ENCODE assay signal across 17 cellular contexts in the genomic region with DNA sequence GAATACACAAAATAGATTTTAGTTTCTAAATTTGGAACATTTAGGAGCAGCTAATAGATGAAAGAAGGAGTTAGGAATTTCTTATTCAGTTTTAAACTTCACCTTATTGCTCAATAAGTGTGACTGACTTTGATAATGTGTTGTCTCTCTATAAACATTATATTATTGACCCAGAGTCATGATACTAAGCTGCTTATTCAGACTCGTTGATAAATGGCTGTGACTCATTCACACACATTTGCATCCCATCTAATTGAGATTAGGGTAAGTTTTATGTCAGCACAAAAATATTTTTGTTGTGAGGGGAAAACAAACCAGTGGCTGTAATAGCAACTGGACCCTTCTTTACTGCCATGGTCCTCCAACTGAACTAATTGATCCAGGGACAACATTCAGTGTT.
A peak's percentile ranks its signal among the peaks of the same experiment; 100 is the strongest.
DNase-seq lines count a peak whose midpoint lies in the region; ATAC-seq, FAIRE-seq and TF ChIP-seq lines count a peak whose summit lies in the region.
"Had no signal": no experiment of that assay in that cellular context is flagged by ENCODE, and none has a peak within 500 bp of the region (broad histone marks: within the 10 kb centered on the region; RNA-seq: fewer than 3 reads in every experiment).

No MANE protein-coding gene starts in this region.

- H3K79me2 ChIP-seq in GM12878 (ENCODE audit: control insufficient read depth, insufficient read depth, low read length) (no peaks in the 10 kb centered on the region), fibroblast of lung (ENCODE audit: control insufficient read depth, insufficient read depth, low read length) (no peaks in the 10 kb centered on the region)

- no peak for TF ChIP-seq POLR2A in GM12878 (IDR thresholded peaks at IDR 0.05; ENCODE audit: low read depth, low read length)

- TF ChIP-seq CTCF in GM12878 (IDR thresholded peaks at IDR 0.05 in 2 of 3, conservative IDR thresholded peaks at IDR 0.05 in 1 of 3; ENCODE audit: control insufficient read depth in 2 of 3, extremely low read depth in 1 of 3, insufficient read depth in 1 of 3, low read depth in 3 of 3, low read length in 3 of 3): no peak
- TF ChIP-seq CTCF in fibroblast of lung (conservative IDR thresholded peaks at IDR 0.05 in 1 of 2, IDR thresholded peaks at IDR 0.05 in 1 of 2; ENCODE audit: low read depth in 1 of 2, low read length in 2 of 2): no peak

- no peaks in the 10 kb centered on the region for H3K4me1 Mint-ChIP-seq in CD4-positive, alpha-beta memory T cell
- H3K4me1 Mint-ChIP-seq: B cell had no signal

- DNase-seq in NCI-H69 (lab: John Stamatoyannopoulos, UW): peak; percentile 11
- DNase-seq in GM12878 (ENCODE audit: low read depth, low spot score): no peak
- DNase-seq in fibroblast of lung (ENCODE audit: low read depth in 2 of 2): peak; percentile 6 to 17
- peak; percentile 25 for DNase-seq in renal cortical epithelial cell (ENCODE audit: low read depth)
- DNase-seq in NCI-H1092 (lab: John Stamatoyannopoulos, UW): no peak
- no peak for DNase-seq in CD4-positive, alpha-beta memory T cell
- DNase-seq: C1 segment of cervical spinal cord; CD4-positive, alpha-beta T cell; COR-L47; DMS79; GOT3; H9 had no signal

- no peak for TF ChIP-seq EP300 in GM12878 (IDR thresholded peaks at IDR 0.05; ENCODE audit: borderline replicate concordance in 1 of 2, control insufficient read depth in 1 of 2, low read depth in 2 of 2, low read length in 2 of 2)

- H3K9ac ChIP-seq in GM12878 (ENCODE audit: control insufficient read depth, insufficient read depth, low read length) (no peak overlapping the region), fibroblast of lung (ENCODE audit: insufficient read depth, low read length) (no peak overlapping the region)

- H2AFZ ChIP-seq in GM12878 (ENCODE audit: control insufficient read depth, low read depth, low read length) (no peak overlapping the region), fibroblast of lung (ENCODE audit: low read length) (no peak overlapping the region)

- H3K36me3 ChIP-seq in GM12878 (ENCODE audit: control insufficient read depth in 2 of 2, insufficient read depth in 2 of 2, low read length in 1 of 2): no peaks in the 10 kb centered on the region
- H3K36me3 ChIP-seq in fibroblast of lung (ENCODE audit: control insufficient read depth, insufficient read depth, low read length): no peaks in the 10 kb centered on the region
- H3K36me3 ChIP-seq in CD4-positive, alpha-beta memory T cell (ENCODE audit: insufficient read depth, low read length): no peaks in the 10 kb centered on the region

- ATAC-seq in GM12878: no peak
- ATAC-seq in GM19351 (IDR thresholded peaks at IDR 0.05; ENCODE audit: unreplicated experiment): no peak
- no peak for ATAC-seq in HG03175 (IDR thresholded peaks at IDR 0.05; ENCODE audit: unreplicated experiment)

- 4% methylated on average over 1 of the region's 1 CpG for WGBS in GM12878 (ENCODE audit: insufficient coverage, insufficient replicate concordance, low lambda C conversion rate, missing lambda C conversion rate)

- no TSS peak for BruUV-seq in GM12878 (replicated peaks; lab: Mats Ljungman, UMichigan)

- H3K27me3 ChIP-seq in GM12878 (replicated peaks in 1 of 2; ENCODE audit: control insufficient read depth in 2 of 2, insufficient read depth in 2 of 2, low read length in 1 of 2) (no peaks in the 10 kb centered on the region), fibroblast of lung (ENCODE audit: control insufficient read depth, insufficient read depth, low read length) (no peaks in the 10 kb centered on the region)
- no peaks in the 10 kb centered on the region for H3K27me3 ChIP-seq in CD4-positive, alpha-beta memory T cell (ENCODE audit: insufficient read depth, low read length)

- TF ChIP-seq RAD21 in GM12878 (IDR thresholded peaks at IDR 0.05; ENCODE audit: insufficient read depth, low read depth, low read length): no peak

- H3K27ac ChIP-seq in GM12878 (ENCODE audit: control insufficient read depth, insufficient read depth): no peak overlapping the region
- no peak overlapping the region for H3K27ac ChIP-seq in fibroblast of lung (ENCODE audit: insufficient read depth, low read length)
- H3K27ac ChIP-seq in CD4-positive, alpha-beta memory T cell (ENCODE audit: low read depth, low read length): no peak overlapping the region

- CTCF ChIA-PET in GM12878 (lab: Yijun Ruan, JAX): no interaction called here
- CTCF ChIA-PET in CD4-positive, alpha-beta memory T cell (lab: Charles Lee; ENCODE audit: partially characterized antibody): interaction anchor here (1.1 kb wide), 1 partner anchor 14 kb away, joined by 3 read pairs; no protein-coding TSS in a partner anchor

- no peak overlapping the region for H3K4me2 ChIP-seq in GM12878 (ENCODE audit: control insufficient read depth, insufficient read depth)
- H3K4me2 ChIP-seq in fibroblast of lung (ENCODE audit: extremely low read depth, insufficient read depth, low read length): no peak overlapping the region

- no peaks in the 10 kb centered on the region for H3K4me1 ChIP-seq in GM12878 (ENCODE audit: control insufficient read depth, insufficient read depth, low read length)
- no peaks in the 10 kb centered on the region for H3K4me1 ChIP-seq in fibroblast of lung (ENCODE audit: control insufficient read depth, extremely low read depth, insufficient read depth, low read length)
- H3K4me1 ChIP-seq in CD4-positive, alpha-beta memory T cell (ENCODE audit: insufficient read depth, low read length): no peaks in the 10 kb centered on the region

- H3K4me3 ChIP-seq in GM12878 (no peak overlapping the region), fibroblast of lung (replicated peaks in 1 of 4; ENCODE audit: control extremely low read depth in 1 of 4, insufficient read depth in 1 of 4, low read depth in 3 of 4, low read length in 4 of 4) (no peak overlapping the region)
- no peak overlapping the region for H3K4me3 ChIP-seq in CD4-positive, alpha-beta memory T cell (ENCODE audit: low read length in 2 of 2)

- H3K9me3 Mint-ChIP-seq in CD4-positive, alpha-beta memory T cell: peaks cover 0 to 2% (median 0%) of the 10 kb centered on the region in 8 donors
- H3K9me3 Mint-ChIP-seq: CD4-positive, alpha-beta T cell; H9 had no signal

- FAIRE-seq in GM12878 (lab: Jason Lieb, UNC): peak; percentile 13
- FAIRE-seq: GM12891 had no signal

- SMC1A ChIA-PET in GM12878 (lab: Charles Lee; ENCODE audit: uncharacterized antibody, unreplicated experiment): no interaction called here

- H3K27ac Mint-ChIP-seq in CD4-positive, alpha-beta memory T cell: no peak overlapping the region
- H3K27ac Mint-ChIP-seq: B cell; CD4-positive, alpha-beta T cell; H9; IgD-negative memory B cell had no signal

- no peaks in the 10 kb centered on the region for H3K36me3 Mint-ChIP-seq in CD4-positive, alpha-beta memory T cell
- H3K36me3 Mint-ChIP-seq: IgD-negative memory B cell had no signal

- H4K20me1 ChIP-seq in GM12878 (ENCODE audit: control insufficient read depth, insufficient read depth): no peaks in the 10 kb centered on the region
- H4K20me1 ChIP-seq in fibroblast of lung (ENCODE audit: control insufficient read depth, extremely low read depth, insufficient read depth, low read length): no peaks in the 10 kb centered on the region

- no peak overlapping the region for H3K4me3 Mint-ChIP-seq in CD4-positive, alpha-beta memory T cell
- H3K4me3 Mint-ChIP-seq: B cell; CD4-positive, alpha-beta T cell; H9; IgD-negative memory B cell had no signal

- in situ Hi-C loops in GM12878 (cut with MboI): no loop called here

- intact Hi-C loops in GM12878 (cut with micrococcal nuclease; ENCODE audit: unreplicated experiment): no loop called here
- intact Hi-C loops in CD4-positive, alpha-beta memory T cell (cut with micrococcal nuclease): no loop called here

- POLR2A ChIA-PET in GM12878 (lab: Charles Lee): no interaction called here
- POLR2A ChIA-PET in CD4-positive, alpha-beta memory T cell (lab: Charles Lee; ENCODE audit: partially characterized antibody): no interaction called here

- RAD21 ChIA-PET in GM12878 (lab: Charles Lee; ENCODE audit: unreplicated experiment): no interaction called here

- H3K9me3 ChIP-seq in GM12878 (replicated peaks; ENCODE audit: control insufficient read depth, insufficient read depth, low read length): no peaks in the 10 kb centered on the region
- H3K9me3 ChIP-seq in fibroblast of lung (ENCODE audit: control insufficient read depth, insufficient read depth, low read depth, low read length): no peaks in the 10 kb centered on the region
- no peaks in the 10 kb centered on the region for H3K9me3 ChIP-seq in CD4-positive, alpha-beta memory T cell (ENCODE audit: control insufficient read depth in 1 of 2, low read length in 2 of 2)

- no peaks in the 10 kb centered on the region for H3K27me3 Mint-ChIP-seq in CD4-positive, alpha-beta memory T cell
- H3K27me3 Mint-ChIP-seq: CD4-positive, alpha-beta T cell; IgD-negative memory B cell had no signal

TF ChIP-seq in GM12878, 131 proteins besides CTCF, POLR2A, EP300 and RAD21 (continues in another document):
- no peak for TF ChIP-seq SRF (IDR thresholded peaks at IDR 0.05; ENCODE audit: low read depth in 2 of 2, low read length in 2 of 2)
- TF ChIP-seq, protein P1, sequence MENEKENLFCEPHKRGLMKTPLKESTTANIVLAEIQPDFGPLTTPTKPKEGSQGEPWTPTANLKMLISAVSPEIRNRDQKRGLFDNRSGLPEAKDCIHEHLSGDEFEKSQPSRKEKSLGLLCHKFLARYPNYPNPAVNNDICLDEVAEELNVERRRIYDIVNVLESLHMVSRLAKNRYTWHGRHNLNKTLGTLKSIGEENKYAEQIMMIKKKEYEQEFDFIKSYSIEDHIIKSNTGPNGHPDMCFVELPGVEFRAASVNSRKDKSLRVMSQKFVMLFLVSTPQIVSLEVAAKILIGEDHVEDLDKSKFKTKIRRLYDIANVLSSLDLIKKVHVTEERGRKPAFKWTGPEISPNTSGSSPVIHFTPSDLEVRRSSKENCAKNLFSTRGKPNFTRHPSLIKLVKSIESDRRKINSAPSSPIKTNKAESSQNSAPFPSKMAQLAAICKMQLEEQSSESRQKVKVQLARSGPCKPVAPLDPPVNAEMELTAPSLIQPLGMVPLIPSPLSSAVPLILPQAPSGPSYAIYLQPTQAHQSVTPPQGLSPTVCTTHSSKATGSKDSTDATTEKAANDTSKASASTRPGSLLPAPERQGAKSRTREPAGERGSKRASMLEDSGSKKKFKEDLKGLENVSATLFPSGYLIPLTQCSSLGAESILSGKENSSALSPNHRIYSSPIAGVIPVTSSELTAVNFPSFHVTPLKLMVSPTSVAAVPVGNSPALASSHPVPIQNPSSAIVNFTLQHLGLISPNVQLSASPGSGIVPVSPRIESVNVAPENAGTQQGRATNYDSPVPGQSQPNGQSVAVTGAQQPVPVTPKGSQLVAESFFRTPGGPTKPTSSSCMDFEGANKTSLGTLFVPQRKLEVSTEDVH (IDR thresholded peaks at IDR 0.05; ENCODE audit: low read depth, partially characterized antibody): no peak
- TF ChIP-seq RELA (IDR thresholded peaks at IDR 0.05; ENCODE audit: borderline replicate concordance, partially characterized antibody): no peak
- TF ChIP-seq ASH2L (IDR thresholded peaks at IDR 0.05; ENCODE audit: borderline replicate concordance, low read depth): no peak
- TF ChIP-seq YY1 (IDR thresholded peaks at IDR 0.05; ENCODE audit: low read depth, low read length): no peak

Comparison
In these comparisons a context has a peak if more than half of its experiments do, and no peak if none do; other contexts are left out.
1. DNase-seq: peak in NCI-H69 (single experiment), fibroblast of lung (2 of 2) and renal cortical epithelial cell (single experiment); none in GM12878 (single experiment), NCI-H1092 (single experiment) and CD4-positive, alpha-beta memory T cell (0 of 5).